Comparison of ENCODE assay signal across 9 cellular contexts in the genomic region with DNA sequence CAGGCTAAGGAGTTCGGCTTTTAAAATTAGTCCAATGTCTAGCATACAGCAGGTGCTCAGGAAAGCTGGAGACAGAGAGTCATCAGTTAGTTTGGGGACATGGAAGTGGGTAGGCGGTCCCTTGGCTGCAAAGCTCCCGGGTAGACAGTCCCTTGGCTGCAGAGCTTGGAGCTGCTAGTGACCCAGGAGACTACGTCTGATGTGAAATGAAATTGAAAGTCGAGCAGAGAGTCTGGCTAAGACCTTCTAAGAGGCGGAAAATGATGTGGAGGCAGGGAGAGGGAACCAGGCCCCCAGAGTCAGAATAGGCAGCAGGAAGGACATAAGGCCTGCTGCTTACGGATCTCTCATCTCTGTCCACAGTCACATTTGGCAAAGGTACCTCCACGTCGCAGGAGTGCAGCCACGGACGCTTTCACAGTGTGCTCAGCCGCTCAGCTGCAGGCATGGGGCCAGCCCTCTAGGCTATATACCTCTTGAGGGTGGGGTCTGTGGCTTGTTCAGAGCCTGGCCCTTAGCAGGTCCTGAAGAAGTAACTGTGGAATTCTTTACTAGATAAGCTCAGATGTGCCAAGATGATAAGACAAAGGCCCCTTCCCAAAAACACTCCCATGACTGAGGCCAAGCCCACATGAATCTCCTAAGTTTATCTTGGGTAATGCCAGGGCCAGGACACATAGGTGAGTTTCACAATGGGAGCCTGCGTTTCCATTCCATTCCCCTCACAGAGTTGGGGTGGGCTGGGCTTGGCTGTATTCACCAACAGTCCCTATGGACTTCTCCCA.
DNase-seq lines count a peak whose midpoint lies in the region; ATAC-seq and TF ChIP-seq lines count a peak whose summit lies in the region.
"Had no signal": no experiment of that assay in that cellular context is flagged by ENCODE, and none has a peak within 500 bp of the region (broad histone marks: within the 10 kb centered on the region; RNA-seq: fewer than 3 reads in every experiment).

No MANE protein-coding gene starts in this region.

- DNase-seq in GM10248 (ENCODE audit: extremely low spot score), result peak; percentile 62
- peak; percentile 75 for DNase-seq in fibroblast of the aortic adventitia (ENCODE audit: low read depth)
- no peak for DNase-seq in NCI-H1105 treated with DMSO at 0.1 percent for 48 hours (lab: John Stamatoyannopoulos, UW)
- DNase-seq in NCI-H69 (lab: John Stamatoyannopoulos, UW), result no peak
- no peak for DNase-seq in NCI-H748 (lab: John Stamatoyannopoulos, UW; ENCODE audit: unreplicated experiment)
- no peak for DNase-seq in activated CD4-positive, alpha-beta T cell treated with anti-CD3 and anti-CD28 coated beads, Interleukin-2, amount 10 ng/mL, durations not matched to agents 7 days and 5 days
- DNase-seq: retina had no signal

- CTCF ChIA-PET in GM10248 (lab: Yijun Ruan, JAX), result interaction anchor here (0.8 to 4.1 kb wide), 4 partner anchors 8 to 457 kb away, joined by 3 to 16 read pairs (median 4); no protein-coding TSS in a partner anchor
- CTCF ChIA-PET in activated CD4-positive, alpha-beta T cell treated with anti-CD3 and anti-CD28 coated beads, Interleukin-2, amount 10 ng/mL, durations not matched to agents 7 days and 5 days (lab: Charles Lee), result interaction anchor here (0.5 to 0.8 kb wide), 2 partner anchors 9 to 464 kb away, joined by 3 to 4 read pairs; no protein-coding TSS in a partner anchor

- H3K4me3 Mint-ChIP-seq in activated CD4-positive, alpha-beta T cell treated with anti-CD3 and anti-CD28 coated beads, Interleukin-2, amount 10 ng/mL, durations not matched to agents 7 days and 5 days, result no peak overlapping the region

- H3K4me1 Mint-ChIP-seq in activated CD4-positive, alpha-beta T cell treated with anti-CD3 and anti-CD28 coated beads, Interleukin-2, amount 10 ng/mL, durations not matched to agents 7 days and 5 days, result no peaks in the 10 kb centered on the region

- POLR2A ChIA-PET in GM10248 (lab: Yijun Ruan, JAX), result no interaction called here
- POLR2A ChIA-PET in activated CD4-positive, alpha-beta T cell treated with anti-CD3 and anti-CD28 coated beads, Interleukin-2, amount 10 ng/mL, durations not matched to agents 7 days and 5 days (lab: Charles Lee), result no interaction called here

- ATAC-seq in GM19438 (IDR thresholded peaks at IDR 0.05; ENCODE audit: low read depth, unreplicated experiment) (peak; percentile 89), HG03280 (IDR thresholded peaks at IDR 0.05; ENCODE audit: unreplicated experiment) (peak; percentile 75)

- H3K27ac Mint-ChIP-seq in activated CD4-positive, alpha-beta T cell treated with anti-CD3 and anti-CD28 coated beads, Interleukin-2, amount 10 ng/mL, durations not matched to agents 7 days and 5 days, result no peak overlapping the region

- no peaks in the 10 kb centered on the region for H3K27me3 Mint-ChIP-seq in activated CD4-positive, alpha-beta T cell treated with anti-CD3 and anti-CD28 coated beads, Interleukin-2, amount 10 ng/mL, durations not matched to agents 7 days and 5 days

- peaks cover 17% of the 10 kb centered on the region for H3K9me3 Mint-ChIP-seq in activated CD4-positive, alpha-beta T cell treated with anti-CD3 and anti-CD28 coated beads, Interleukin-2, amount 10 ng/mL, durations not matched to agents 7 days and 5 days

- peak overlapping the region; percentile 64 for H3K4me3 ChIP-seq in fibroblast of the aortic adventitia (ENCODE audit: low read depth, low read length)

- H3K36me3 Mint-ChIP-seq in activated CD4-positive, alpha-beta T cell treated with anti-CD3 and anti-CD28 coated beads, Interleukin-2, amount 10 ng/mL, durations not matched to agents 7 days and 5 days (ENCODE audit: low read depth), result peaks cover 9% of the 10 kb centered on the region

- TF ChIP-seq CTCF in GM10248 (IDR thresholded peaks at IDR 0.05; ENCODE audit: control extremely low read depth, extremely low read depth, low read depth, missing control alignments) (no peak), fibroblast of the aortic adventitia (IDR thresholded peaks at IDR 0.05; ENCODE audit: insufficient read depth, low read length) (no peak)

Comparison
In these comparisons a context has a peak if more than half of its experiments do, and no peak if none do; other contexts are left out.
1. DNase-seq: peak in GM10248 (single experiment) and fibroblast of the aortic adventitia (single experiment); none in NCI-H1105 treated with DMSO at 0.1 percent for 48 hours (single experiment), NCI-H69 (single experiment), NCI-H748 (single experiment) and activated CD4-positive, alpha-beta T cell treated with anti-CD3 and anti-CD28 coated beads, Interleukin-2, amount 10 ng/mL, durations not matched to agents 7 days and 5 days (single experiment).